ENCODE assay signal across 9 cellular contexts in genomic region chr17:14303343-14304221, GRCh38. TPM values are rescaled to one million over a fixed set of nuclear protein-coding genes. Genes with fewer than 3 reads are reported as not detected.
DNase-seq lines count a peak whose midpoint lies in the region; ATAC-seq, FAIRE-seq and TF ChIP-seq lines count a peak whose summit lies in the region.
"Had no signal": no experiment of that assay in that cellular context is flagged by ENCODE, and none has a peak within 500 bp of the region (broad histone marks: within the 10 kb centered on the region; RNA-seq: fewer than 3 reads in every experiment).

No MANE protein-coding gene starts in this region.

- H3K4me3 ChIP-seq in SK-N-SH (ENCODE audit: low read depth in 2 of 2, low read length in 1 of 2) (peak overlapping the region; percentile 54 to 78; a peak in 2 of 4 replicates), keratinocyte (ENCODE audit: control insufficient read depth in 2 of 3, extremely low read depth in 1 of 3, insufficient read depth in 2 of 3, low read depth in 1 of 3, low read length in 3 of 3) (peak overlapping the region; percentile 61 to 91 (median 75))

- dilution Hi-C loops in keratinocyte (cut with MboI; ENCODE audit: extremely low pct_ligation_motif_present, low sequenced_read_pairs): no loop called here

- H3F3A ChIP-seq in SK-N-SH (replicated peaks; ENCODE audit: insufficient read depth): peaks cover 19% of the 10 kb centered on the region

- H3K9ac ChIP-seq in SK-N-SH (no peak overlapping the region), keratinocyte (ENCODE audit: control insufficient read depth, extremely low read depth, insufficient read depth, low read length) (peak overlapping the region; percentile 72)

- H3K27me3 ChIP-seq in SK-N-SH (ENCODE audit: insufficient read depth): peaks cover 15% of the 10 kb centered on the region
- peaks cover 42% of the 10 kb centered on the region for H3K27me3 ChIP-seq in keratinocyte (ENCODE audit: control insufficient read depth, extremely low read depth, insufficient read depth, low read length)

- H3K4me2 ChIP-seq in SK-N-SH: peak overlapping the region; percentile 96
- peak overlapping the region; percentile 81 for H3K4me2 ChIP-seq in keratinocyte (ENCODE audit: control insufficient read depth, extremely low read depth, insufficient read depth, low read depth, low read length)

- H2AFZ ChIP-seq in SK-N-SH (ENCODE audit: low read depth) (no peak overlapping the region), keratinocyte (ENCODE audit: control insufficient read depth, low read length) (peak overlapping the region; percentile 41)

- peaks cover 46% of the 10 kb centered on the region for H3K79me2 ChIP-seq in SK-N-SH (ENCODE audit: insufficient read depth)
- H3K79me2 ChIP-seq in keratinocyte (ENCODE audit: control insufficient read depth, insufficient read depth, low read length): peaks cover 59% of the 10 kb centered on the region

- H3K9me1 ChIP-seq in keratinocyte (ENCODE audit: control insufficient read depth, extremely low read depth, insufficient read depth, low read length): no peaks in the 10 kb centered on the region

- no peak for TF ChIP-seq RAD21 in SK-N-SH (IDR thresholded peaks at IDR 0.05; ENCODE audit: low read length)

- H4K20me1 ChIP-seq in SK-N-SH (ENCODE audit: insufficient read depth): no peaks in the 10 kb centered on the region; the same call in 1 of the 2 replicates
- no peaks in the 10 kb centered on the region for H4K20me1 ChIP-seq in keratinocyte (ENCODE audit: control insufficient read depth, extremely low read depth, insufficient read depth, low read length)

- DNase-seq in SK-N-SH (no peak), keratinocyte (ENCODE audit: low read depth, low spot score) (no peak), globus pallidus (ENCODE audit: low spot score) (no peak)
- peak in 1 of 2 donors; percentile 65 for DNase-seq in activated naive CD4-positive, alpha-beta T cell treated with anti-CD3 and anti-CD28 coated beads, Interleukin-2, amount 50 U/mL, for 72 hours (ENCODE audit: low spot score in 2 of 2)
- peak; percentile 21 to 48 (median 38) for DNase-seq in stimulated activated naive CD4-positive, alpha-beta T cell (lab: John Stamatoyannopoulos, UW)

- H3K36me3 ChIP-seq in SK-N-SH (replicated peaks in 1 of 2; ENCODE audit: control insufficient read depth in 1 of 2, insufficient read depth in 2 of 2, low read length in 1 of 2) (no peaks in the 10 kb centered on the region), keratinocyte (ENCODE audit: control insufficient read depth in 2 of 2, extremely low read depth in 1 of 2, insufficient read depth in 2 of 2, low read length in 2 of 2) (no peaks in the 10 kb centered on the region)

- TF ChIP-seq CTCF in SK-N-SH (IDR thresholded peaks at IDR 0.05) (no peak), keratinocyte (optimal IDR thresholded peaks at IDR 0.05 in 1 of 3, IDR thresholded peaks at IDR 0.05 in 1 of 3, conservative IDR thresholded peaks at IDR 0.05 in 1 of 3; ENCODE audit: extremely low read depth in 1 of 3, insufficient read depth in 2 of 3, low read length in 3 of 3) (no peak)

- H3K27ac ChIP-seq in SK-N-SH (ENCODE audit: low read depth in 2 of 2, low read length in 1 of 2) (no peak overlapping the region), keratinocyte (ENCODE audit: control insufficient read depth, insufficient read depth, low read length) (peak overlapping the region; percentile 48)

- POLR2A ChIA-PET in SK-N-SH (lab: Yijun Ruan, JAX): no interaction called here

- no peaks in the 10 kb centered on the region for H3K9me3 Mint-ChIP-seq in activated naive CD4-positive, alpha-beta T cell treated with anti-CD3 and anti-CD28 coated beads, Interleukin-2, amount 50 U/mL, for 72 hours

- no peak for FAIRE-seq in keratinocyte (lab: Jason Lieb, UNC)
- FAIRE-seq: islet of Langerhans had no signal

- ATAC-seq in SK-N-SH treated with all-trans-retinoic acid at 6 μM for 48 hours (no peak), HG02678 (IDR thresholded peaks at IDR 0.05; ENCODE audit: unreplicated experiment) (no peak), GM21576 (IDR thresholded peaks at IDR 0.05; ENCODE audit: unreplicated experiment) (no peak)
- ATAC-seq in activated naive CD4-positive, alpha-beta T cell treated with anti-CD3 and anti-CD28 coated beads, Interleukin-2, amount 50 U/mL, for 72 hours: no peak

- 28% methylated on average over 34 of the region's 56 CpGs for WGBS in SK-N-SH (ENCODE audit: low lambda C conversion rate)

- H3K4me1 ChIP-seq in SK-N-SH (ENCODE audit: control insufficient read depth in 1 of 2, insufficient read depth in 2 of 2, low read depth in 1 of 2, low read length in 1 of 2) (peaks cover 0 to 23% of the 10 kb centered on the region in 2 experiments; a peak in 2 of 4 replicates), keratinocyte (ENCODE audit: control insufficient read depth, extremely low read depth, insufficient read depth, low read length) (peaks cover 28% of the 10 kb centered on the region)

- no peaks in the 10 kb centered on the region for H3K9me2 ChIP-seq in SK-N-SH

- H3K27ac Mint-ChIP-seq in activated naive CD4-positive, alpha-beta T cell treated with anti-CD3 and anti-CD28 coated beads, Interleukin-2, amount 50 U/mL, for 72 hours: peak overlapping the region; percentile 50 to 87

- H3K9me3 ChIP-seq in SK-N-SH: no peaks in the 10 kb centered on the region
- no peaks in the 10 kb centered on the region for H3K9me3 ChIP-seq in keratinocyte (ENCODE audit: control insufficient read depth, low read depth, low read length)

- no peak for TF ChIP-seq EP300 in SK-N-SH (IDR thresholded peaks at IDR 0.05; ENCODE audit: borderline replicate concordance in 1 of 2, low read depth in 1 of 2, low read length in 1 of 2)

- CTCF ChIA-PET in SK-N-SH (lab: Yijun Ruan, JAX): interaction anchor here (1.2 to 3.7 kb wide), 15 partner anchors 12 to 1273 kb away, joined by 3 to 25 read pairs (median 7); no protein-coding TSS in a partner anchor

- peaks cover 6 to 18% of the 10 kb centered on the region in 2 donors for H3K36me3 Mint-ChIP-seq in activated naive CD4-positive, alpha-beta T cell treated with anti-CD3 and anti-CD28 coated beads, Interleukin-2, amount 50 U/mL, for 72 hours

TF ChIP-seq in SK-N-SH, 30 proteins besides CTCF, POLR2A, EP300 and RAD21:
- TF ChIP-seq NFIC (IDR thresholded peaks at IDR 0.05; ENCODE audit: borderline replicate concordance): no peak
- TF ChIP-seq FOXJ3 (CRISPR knock-in tag; IDR thresholded peaks at IDR 0.05): no peak
- TF ChIP-seq RXRA (IDR thresholded peaks at IDR 0.05; ENCODE audit: borderline replicate concordance, low read depth): no peak
- no peak for TF ChIP-seq RFX5 (IDR thresholded peaks at IDR 0.05; ENCODE audit: low read length)
- TF ChIP-seq RCOR1 (IDR thresholded peaks at IDR 0.05; ENCODE audit: low read length): no peak
- no peak for TF ChIP-seq TCF12 (IDR thresholded peaks at IDR 0.05)
- no peak for TF ChIP-seq SMC3 (IDR thresholded peaks at IDR 0.05; ENCODE audit: low read depth, low read length)

TF ChIP-seq in SK-N-SH treated with all-trans-retinoic acid at 6 μM for 48 hours, 23 proteins besides CTCF, POLR2A, EP300 and RAD21:
- TF ChIP-seq TSHZ2 (CRISPR knock-in tag; IDR thresholded peaks at IDR 0.05) (no peak), ZFP3 (CRISPR knock-in tag; IDR thresholded peaks at IDR 0.05) (no peak), OSR1 (CRISPR knock-in tag; IDR thresholded peaks at IDR 0.05) (no peak), ESRRG (CRISPR knock-in tag; IDR thresholded peaks at IDR 0.05) (no peak), ZNF70 (CRISPR knock-in tag; IDR thresholded peaks at IDR 0.05) (no peak), TCF4 (CRISPR knock-in tag; IDR thresholded peaks at IDR 0.05; ENCODE audit: borderline replicate concordance) (no peak), ARNTL (CRISPR knock-in tag; IDR thresholded peaks at IDR 0.05; ENCODE audit: borderline replicate concordance, low read depth) (no peak)

RNA-seq across cellular contexts. Expression of gene HS3ST3B1, which starts 2.7 kb away (rescaled TPM):
- polyA plus RNA-seq in SK-N-SH (2012; rRNA removed) (0.55 and 0.67 TPM in 2 replicates), keratinocyte (3.7 to 5.6 TPM (median 3.9 TPM) in 3 replicates)
- polyA plus RNA-seq in SK-N-SH (2012; cell fraction: cytosol; rRNA removed): 0.55 and 0.71 TPM in 2 replicates
- polyA plus RNA-seq in SK-N-SH (2012; cell fraction: nucleus; rRNA removed): 0.76 and 0.85 TPM in 2 replicates
- 1 to 10 TPM; 5.0 to 6.5 TPM for total RNA-seq in activated naive CD4-positive, alpha-beta T cell treated with anti-CD3 and anti-CD28 coated beads, Interleukin-2, amount 50 U/mL, for 72 hours
- 0.72 TPM for polyA plus RNA-seq in keratinocyte (2011; ENCODE audit: low read depth)
- 3.2 and 4.1 TPM in 2 replicates for polyA plus RNA-seq in keratinocyte (2011; cell fraction: cytosol; rRNA removed)
- polyA plus RNA-seq in keratinocyte (2011; cell fraction: nucleus; rRNA removed): 8.7 and 9.3 TPM in 2 replicates
- 1.4 and 7.5 TPM in 2 replicates for polyA plus RNA-seq in keratinocyte (2012; ENCODE audit: low replicate concordance)
- 7.7 to 13.0 TPM (median 8.8 TPM) in 3 replicates for polyA minus RNA-seq in keratinocyte
- 14.6 TPM for polyA minus RNA-seq in keratinocyte (2011; cell fraction: cytosol; rRNA and poly(A)+ RNA removed)
- 13.0 and 16.8 TPM in 2 replicates for polyA minus RNA-seq in keratinocyte (2011; cell fraction: nucleus; rRNA and poly(A)+ RNA removed)

Comparison
In these comparisons a context has a peak if more than half of its experiments do, and no peak if none do; other contexts are left out.
1. DNase-seq: peak in stimulated activated naive CD4-positive, alpha-beta T cell (6 of 6); none in SK-N-SH (single experiment), keratinocyte (single experiment) and globus pallidus (single experiment).